ENCODE assay signal across 21 cellular contexts in genomic region chr19:5314012-5314906, GRCh38. TPM values are rescaled to one million over a fixed set of nuclear protein-coding genes. Genes with fewer than 3 reads are reported as not detected.
DNase-seq lines count a peak whose midpoint lies in the region; ATAC-seq, FAIRE-seq and TF ChIP-seq lines count a peak whose summit lies in the region.
"Had no signal": no experiment of that assay in that cellular context is flagged by ENCODE, and none has a peak within 500 bp of the region (broad histone marks: within the 10 kb centered on the region; RNA-seq: fewer than 3 reads in every experiment).

No MANE protein-coding gene starts in this region.

- no peak overlapping the region for H2BK12ac ChIP-seq in H1 (ENCODE audit: low read depth, low read length)

- no peak overlapping the region for H2BK5ac ChIP-seq in H1 (ENCODE audit: low read depth, low read length)

- no TSS peak for BruUV-seq in MCF 10A (replicated peaks; lab: Mats Ljungman, UMichigan)
- no TSS peak for BruUV-seq in OCI-LY7 (replicated peaks; lab: Mats Ljungman, UMichigan)

- intact Hi-C loops in MCF 10A (cut with micrococcal nuclease) (no loop called here), breast epithelium (cut with DNase I; ENCODE audit: low total_unique reads) (no loop called here), OCI-LY7 (cut with micrococcal nuclease; ENCODE audit: unreplicated experiment) (no loop called here)

- H3K79me2 ChIP-seq in H1 (ENCODE audit: control insufficient read depth in 1 of 2, insufficient read depth in 2 of 2, low read length in 2 of 2) (peaks cover 0 to 56% of the 10 kb centered on the region in 2 experiments; a peak in 3 of 4 replicates), OCI-LY7 (ENCODE audit: insufficient read depth, low read depth, low read length) (no peaks in the 10 kb centered on the region)

- no peaks in the 10 kb centered on the region for H3K9me3 ChIP-seq in breast epithelium
- H3K9me3 ChIP-seq in H1 (ENCODE audit: insufficient read depth in 2 of 2, low read depth in 1 of 2, low read length in 1 of 2) = 0 out of 4 replicates have a peak, but pooled peaks cover 0 to 2% of the 10 kb centered on the region in 2 experiments
- no peaks in the 10 kb centered on the region for H3K9me3 ChIP-seq in OCI-LY7 (ENCODE audit: low read length)
- H3K9me3 ChIP-seq: ovary, sigmoid colon, stomach, upper lobe of left lung had no signal

- no peak for TF ChIP-seq POLR2A in breast epithelium (IDR thresholded peaks at IDR 0.05)
- TF ChIP-seq POLR2A in H1 (IDR thresholded peaks at IDR 0.05; ENCODE audit: control extremely low read depth in 1 of 2, low read depth in 2 of 2, low read length in 2 of 2) = no peak

- H3K27me3 ChIP-seq in breast epithelium (no peaks in the 10 kb centered on the region), H1 (replicated peaks in 1 of 4; ENCODE audit: control insufficient read depth in 3 of 4, extremely low read depth in 1 of 4, insufficient read depth in 3 of 4, low read length in 3 of 4) (no peaks in the 10 kb centered on the region)
- H3K27me3 ChIP-seq: ovary, sigmoid colon, stomach, upper lobe of left lung had no signal

- H3K79me1 ChIP-seq in H1 (ENCODE audit: low read depth, low read length) = peaks cover 14% of the 10 kb centered on the region

- no peak overlapping the region for H2BK120ac ChIP-seq in H1 (replicated peaks; ENCODE audit: low read depth, low read length)

- H3K4me1 ChIP-seq in breast epithelium (no peaks in the 10 kb centered on the region), H1 (replicated peaks in 1 of 4; ENCODE audit: control insufficient read depth in 3 of 4, insufficient read depth in 4 of 4, low read length in 3 of 4) (no peaks in the 10 kb centered on the region), OCI-LY7 (ENCODE audit: insufficient read depth, low read length, poor library complexity, severe bottlenecking) (no peaks in the 10 kb centered on the region)

- DNase-seq in MCF 10A (ENCODE audit: unreplicated experiment) = peak; percentile 57
- DNase-seq in breast epithelium (ENCODE audit: low spot score in 2 of 2) = no peak
- peak; percentile 16 for DNase-seq in MV-4-11 (lab: John Stamatoyannopoulos, UW)
- no peak for DNase-seq in H1 (ENCODE audit: low read depth in 1 of 2, low spot score in 2 of 2)
- DNase-seq in stimulated activated effector memory CD8-positive, alpha-beta T cell treated with anti-CD3 and anti-CD28 coated beads, Interleukin-12 subunit alpha, Interleukin-12 subunit beta, amount 100 ng/mL, for 72 hours (ENCODE audit: low spot score in 2 of 2) = no peak
- DNase-seq in OCI-LY7 (ENCODE audit: low spot score) = no peak
- DNase-seq in T-helper 1 cell = no peak
- DNase-seq: CD4-positive, alpha-beta memory T cell; central memory CD4-positive, alpha-beta T cell; effector CD4-positive, alpha-beta T cell; H7; NCI-H82; sigmoid colon; stimulated activated CD4-positive, alpha-beta T cell treated with anti-CD3 and anti-CD28 coated beads, Interleukin-1b, Interleukin-23, amount 100 ng/mL, for 48 hours; T-cell; upper lobe of left lung had no signal

- no peaks in the 10 kb centered on the region for H3K27me3 Mint-ChIP-seq in MCF 10A (ENCODE audit: insufficient read depth, unreplicated experiment)

- no peak overlapping the region for H3K14ac ChIP-seq in H1 (ENCODE audit: insufficient read length)

- POLR2A ChIA-PET in MCF 10A (lab: Yijun Ruan, JAX) (no interaction called here), H1 (lab: Charles Lee; ENCODE audit: partially characterized antibody) (interaction anchor here (1.4 kb wide), 1 partner anchor 25 kb away, joined by 7 read pairs; the partner anchor contains the start of gene PTPRS), OCI-LY7 (lab: Charles Lee) (interaction anchor here (0.9 kb wide), 1 partner anchor 38 kb away, joined by 4 read pairs; no protein-coding TSS in a partner anchor)

- H3K36me3 ChIP-seq in breast epithelium (no peaks in the 10 kb centered on the region), H1 (ENCODE audit: control insufficient read depth in 2 of 4, insufficient read depth in 4 of 4, low read length in 3 of 4) (no peaks in the 10 kb centered on the region), OCI-LY7 (ENCODE audit: insufficient read depth, low read length) (no peaks in the 10 kb centered on the region)
- H3K36me3 ChIP-seq: ovary, sigmoid colon, stomach, upper lobe of left lung had no signal

- no peak overlapping the region for H3K23ac ChIP-seq in H1 (ENCODE audit: insufficient read length)

- TF ChIP-seq CTCF in MCF 10A (IDR thresholded peaks at IDR 0.05; ENCODE audit: unreplicated experiment) = no peak
- no peak for TF ChIP-seq CTCF in breast epithelium (IDR thresholded peaks at IDR 0.05)
- TF ChIP-seq CTCF in H1 (IDR thresholded peaks at IDR 0.05; ENCODE audit: control extremely low read depth in 1 of 3, insufficient read depth in 1 of 3, low read depth in 1 of 3, low read length in 3 of 3) = no peak
- TF ChIP-seq CTCF in OCI-LY7 (conservative IDR thresholded peaks at IDR 0.05; ENCODE audit: low read length) = no peak

- no peaks in the 10 kb centered on the region for H3K9me2 ChIP-seq in OCI-LY7 (ENCODE audit: insufficient read depth, low read length)

- WGBS in H1 (ENCODE audit: extremely low coverage in 1 of 2, insufficient coverage in 1 of 2, insufficient read length in 1 of 2, insufficient replicate concordance in 2 of 2, low coverage in 1 of 2, low lambda C conversion rate in 2 of 2, missing lambda C conversion rate in 1 of 2), 2 experiments = 90% methylated on average over 7 of the region's 7 CpGs; no CpG with 5 or more reads in 1 of the 2 experiments

- peaks cover 17% of the 10 kb centered on the region for H3K4me1 Mint-ChIP-seq in MCF 10A (ENCODE audit: insufficient read depth, unreplicated experiment)
- no peaks in the 10 kb centered on the region for H3K4me1 Mint-ChIP-seq in stimulated activated effector memory CD8-positive, alpha-beta T cell treated with anti-CD3 and anti-CD28 coated beads, Interleukin-12 subunit alpha, Interleukin-12 subunit beta, amount 100 ng/mL, for 72 hours
- H3K4me1 Mint-ChIP-seq: CD4-positive, alpha-beta memory T cell had no signal

- H2BK20ac ChIP-seq in H1 (ENCODE audit: low read length) = no peak overlapping the region

- CTCF ChIA-PET in MCF 10A (lab: Yijun Ruan, JAX) (interaction anchor here (0.6 kb wide), 1 partner anchor 148 kb away, joined by 4 read pairs; no protein-coding TSS in a partner anchor), H1 (lab: Charles Lee; ENCODE audit: partially characterized antibody) (interaction anchor here (1.3 kb wide), 1 partner anchor 13 kb away, joined by 4 read pairs; no protein-coding TSS in a partner anchor), OCI-LY7 (lab: Charles Lee; ENCODE audit: unreplicated experiment) (no interaction called here)

- H2AFZ ChIP-seq in H1 (ENCODE audit: low read length) (no peak overlapping the region), OCI-LY7 (ENCODE audit: low read length) (no peak overlapping the region)

- H3K23me2 ChIP-seq in H1 (ENCODE audit: low read depth, low read length) = peaks cover 2% of the 10 kb centered on the region; the same call in 1 of the 2 replicates

- no peak overlapping the region for H2BK15ac ChIP-seq in H1 (ENCODE audit: low read length)

- H2AK5ac ChIP-seq in H1 (ENCODE audit: low read depth, low read length) = 0 out of 2 replicates have a peak overlapping the region, but pooled peaks have one; percentile 39

- H3K27ac ChIP-seq in breast epithelium = no peak overlapping the region
- H3K27ac ChIP-seq in H1 (ENCODE audit: low read depth, low read length) = no peak overlapping the region
- H3K27ac ChIP-seq in OCI-LY7 (ENCODE audit: low read depth, low read length, poor library complexity, severe bottlenecking) = no peak overlapping the region
- H3K27ac ChIP-seq: ovary, sigmoid colon, upper lobe of left lung had no signal

- H4K20me1 ChIP-seq in H1 (replicated peaks in 1 of 2; ENCODE audit: control insufficient read depth in 1 of 2, insufficient read depth in 2 of 2, low read length in 2 of 2) (peaks cover 22 to 36% of the 10 kb centered on the region in 2 experiments), OCI-LY7 (ENCODE audit: insufficient read depth, low read length) (no peaks in the 10 kb centered on the region)

- no peak overlapping the region for H3K56ac ChIP-seq in H1 (replicated peaks; ENCODE audit: insufficient read length, low read depth, low read length)

- H3K18ac ChIP-seq in H1 (ENCODE audit: extremely low read depth, low read length) = no peak overlapping the region

- no peak overlapping the region for H4K91ac ChIP-seq in H1 (replicated peaks; ENCODE audit: insufficient read length, low read length)

- H4K8ac ChIP-seq in H1 (ENCODE audit: extremely low read depth, insufficient read depth, low read length) = no peak overlapping the region

- no peak overlapping the region for H3K4me2 ChIP-seq in H1 (ENCODE audit: insufficient read depth in 1 of 2, low read depth in 2 of 2, low read length in 2 of 2)
- H3K4me2 ChIP-seq in OCI-LY7 (ENCODE audit: low read length) = no peak overlapping the region

- TF ChIP-seq EP300 in H1 (IDR thresholded peaks at IDR 0.05; ENCODE audit: borderline replicate concordance in 1 of 2, low read depth in 2 of 2, low read length in 2 of 2) = no peak

- no peak overlapping the region for H3K9ac ChIP-seq in H1 (replicated peaks in 1 of 4; ENCODE audit: extremely low read depth in 1 of 4, low read depth in 3 of 4, low read length in 3 of 4)

- H3K4ac ChIP-seq in H1 (replicated peaks; ENCODE audit: insufficient read length, low read depth, low read length) = no peak overlapping the region

- H3K4me3 ChIP-seq in breast epithelium = no peak overlapping the region
- no peak overlapping the region for H3K4me3 ChIP-seq in H1 (ENCODE audit: extremely low read depth in 1 of 4, insufficient read depth in 2 of 4, low read depth in 3 of 4, low read length in 4 of 4)
- no peak overlapping the region for H3K4me3 ChIP-seq in OCI-LY7 (ENCODE audit: low read depth, low read length, poor library complexity, severe bottlenecking)
- H3K4me3 ChIP-seq: lung, ovary, sigmoid colon, stomach, upper lobe of left lung had no signal

- no peak overlapping the region for H3K4me3 Mint-ChIP-seq in MCF 10A (ENCODE audit: unreplicated experiment)
- H3K4me3 Mint-ChIP-seq in stimulated activated effector memory CD8-positive, alpha-beta T cell treated with anti-CD3 and anti-CD28 coated beads, Interleukin-12 subunit alpha, Interleukin-12 subunit beta, amount 100 ng/mL, for 72 hours = no peak overlapping the region
- H3K4me3 Mint-ChIP-seq: CD4-positive, alpha-beta memory T cell; T-cell had no signal

- peak; percentile 21 for ATAC-seq in stimulated activated effector memory CD8-positive, alpha-beta T cell treated with anti-CD3 and anti-CD28 coated beads, Interleukin-12 subunit alpha, Interleukin-12 subunit beta, amount 100 ng/mL, for 72 hours
- no peak for ATAC-seq in GM19351 (IDR thresholded peaks at IDR 0.05; ENCODE audit: unreplicated experiment)
- ATAC-seq: T-cell had no signal

- no peak for TF ChIP-seq RAD21 in H1 (IDR thresholded peaks at IDR 0.05 in 1 of 2, conservative IDR thresholded peaks at IDR 0.05 in 1 of 2; ENCODE audit: low read depth in 2 of 2, low read length in 2 of 2)

- no peak for FAIRE-seq in H1 (lab: Jason Lieb, UNC)
- FAIRE-seq: islet of Langerhans had no signal

- H4K5ac ChIP-seq in H1 (ENCODE audit: insufficient read length, low read depth, low read length) = no peak overlapping the region

- peaks cover 1% of the 10 kb centered on the region for H3K36me3 Mint-ChIP-seq in MCF 10A (ENCODE audit: insufficient read depth, unreplicated experiment)
- H3K36me3 Mint-ChIP-seq in stimulated activated effector memory CD8-positive, alpha-beta T cell treated with anti-CD3 and anti-CD28 coated beads, Interleukin-12 subunit alpha, Interleukin-12 subunit beta, amount 100 ng/mL, for 72 hours = no peaks in the 10 kb centered on the region
- H3K36me3 Mint-ChIP-seq: T-cell had no signal

- no peak overlapping the region for H3K27ac Mint-ChIP-seq in MCF 10A (ENCODE audit: low read depth, unreplicated experiment)
- no peak overlapping the region for H3K27ac Mint-ChIP-seq in stimulated activated effector memory CD8-positive, alpha-beta T cell treated with anti-CD3 and anti-CD28 coated beads, Interleukin-12 subunit alpha, Interleukin-12 subunit beta, amount 100 ng/mL, for 72 hours
- H3K27ac Mint-ChIP-seq: CD4-positive, alpha-beta memory T cell; T-cell had no signal

- H3K9me3 Mint-ChIP-seq in MCF 10A (ENCODE audit: unreplicated experiment) = no peaks in the 10 kb centered on the region
- no peaks in the 10 kb centered on the region for H3K9me3 Mint-ChIP-seq in stimulated activated effector memory CD8-positive, alpha-beta T cell treated with anti-CD3 and anti-CD28 coated beads, Interleukin-12 subunit alpha, Interleukin-12 subunit beta, amount 100 ng/mL, for 72 hours

RNA-seq across cellular contexts. Expression of gene PTPRS, which starts 26.4 kb away (rescaled TPM):
- 15.0 and 27.1 TPM in 2 replicates for total RNA-seq in MCF 10A (2022)
- 100 to 1,000 TPM; 111 to 603 (median 114) TPM for total RNA-seq in breast epithelium
- total RNA-seq in H1 (2021; fragmentation: NEBNext Ultra II Directional; extraction: Animal tissue kit (Norgen Biotek cat#: 25700)) = 218 and 223 TPM in 2 replicates
- 96.8 and 146 TPM in 2 replicates for polyA plus RNA-seq in H1 (2011; rRNA removed)
- 87.7 TPM for polyA plus RNA-seq in H1 (2011; cell fraction: cytosol; rRNA removed)
- polyA plus RNA-seq in H1 (2011; cell fraction: nucleus; rRNA removed) = 278 TPM
- polyA plus RNA-seq in H1 (2012, experiment 1 of 2) = 73.0 to 132 TPM (median 116 TPM) in 4 replicates
- polyA plus RNA-seq in H1 (2012, experiment 2 of 2) = 60.0 TPM
- 124 TPM for polyA plus RNA-seq in H1 (2013, experiment 1 of 2)
- polyA plus RNA-seq in H1 (2013, experiment 2 of 2) = 122 TPM
- 192 and 241 TPM in 2 replicates for polyA minus RNA-seq in H1 (2011; rRNA and poly(A)+ RNA removed)
- polyA minus RNA-seq in H1 (2011; cell fraction: cytosol; rRNA and poly(A)+ RNA removed) = 212 TPM
- polyA minus RNA-seq in H1 (2011; cell fraction: nucleus; rRNA and poly(A)+ RNA removed) = 157 TPM
- total RNA-seq in OCI-LY7 (2014; rRNA removed; shearing (Covaris generic)) = 39.0 and 48.5 TPM in 2 replicates
- total RNA-seq in OCI-LY7 (2022) = 76.6 and 88.7 TPM in 2 replicates

Comparison
In these comparisons a context has a peak if more than half of its experiments do, and no peak if none do; other contexts are left out.
1. DNase-seq: peak in MCF 10A (single experiment) and MV-4-11 (single experiment); none in breast epithelium (0 of 2), H1 (0 of 2), stimulated activated effector memory CD8-positive, alpha-beta T cell treated with anti-CD3 and anti-CD28 coated beads, Interleukin-12 subunit alpha, Interleukin-12 subunit beta, amount 100 ng/mL, for 72 hours (0 of 2), OCI-LY7 (single experiment) and T-helper 1 cell (0 of 5).